8 cellular contexts compared by ENCODE assay signal in the genomic region with DNA sequence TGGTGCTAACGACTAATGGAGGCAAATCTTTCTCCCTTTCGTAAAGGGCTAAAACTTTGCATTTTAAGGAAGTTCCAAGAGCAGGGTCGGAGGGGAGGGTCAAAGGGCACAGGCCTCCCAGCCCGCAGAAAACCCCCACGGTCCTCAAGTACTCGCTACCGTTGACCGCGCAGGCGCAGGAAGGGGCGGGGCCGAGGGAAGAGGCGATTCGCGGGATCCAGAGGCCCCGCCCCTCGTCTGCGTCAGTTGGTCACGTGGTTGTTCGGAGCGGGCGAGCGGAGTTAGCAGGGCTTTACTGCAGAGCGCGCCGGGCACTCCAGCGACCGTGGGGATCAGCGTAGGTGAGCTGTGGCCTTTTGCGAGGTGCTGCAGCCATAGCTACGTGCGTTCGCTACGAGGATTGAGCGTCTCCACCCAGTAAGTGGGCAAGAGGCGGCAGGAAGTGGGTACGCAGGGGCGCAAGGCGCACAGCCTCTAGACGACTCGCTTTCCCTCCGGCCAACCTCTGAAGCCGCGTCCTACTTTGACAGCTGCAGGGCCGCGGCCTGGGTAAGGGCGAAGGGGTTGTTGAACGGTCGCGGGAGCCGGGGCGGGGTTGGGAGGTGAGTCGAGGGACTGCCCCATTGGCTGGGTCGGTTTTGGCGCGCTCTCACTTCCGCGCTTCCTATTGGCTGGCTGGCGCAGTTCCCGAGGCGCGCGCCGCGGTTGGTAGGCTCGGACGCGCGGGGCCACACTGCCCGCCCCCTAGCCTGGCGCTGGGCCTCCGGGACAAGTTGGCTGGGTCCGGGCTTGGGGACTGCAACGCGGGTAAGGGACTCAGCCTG. TPM values are rescaled to one million over a fixed set of nuclear protein-coding genes. Genes with fewer than 3 reads are reported as not detected.
DNase-seq lines count a peak whose midpoint lies in the region; ATAC-seq, FAIRE-seq and TF ChIP-seq lines count a peak whose summit lies in the region.

A gene (plus strand): TSS at position 242 of the 824 bp plus-strand sequence. CDS start 2,310 bp downstream, outside the sequence.

- peak within 1 kb of the TSS; percentile 99 for H3K9ac ChIP-seq in HepG2 (ENCODE audit: insufficient read depth, low read depth, low read length)

- H3K27ac ChIP-seq in CD4-positive, alpha-beta T cell (ENCODE audit: low read depth, low read length) = peak within 1 kb of the TSS; percentile 87
- peak within 1 kb of the TSS; percentile 99 for H3K27ac ChIP-seq in HepG2 (ENCODE audit: extremely low read length, insufficient read depth, low read length)

- H3K9me3 ChIP-seq in CD4-positive, alpha-beta T cell (ENCODE audit: control insufficient read depth, low read length) = no peaks in the 10 kb centered on the region
- no peaks in the 10 kb centered on the region for H3K9me3 ChIP-seq in HepG2 (ENCODE audit: low read length)

- no peak for TF ChIP-seq CTCF in CD4-positive, alpha-beta T cell (IDR thresholded peaks at IDR 0.05)
- peak; percentile 27 for TF ChIP-seq CTCF in HepG2 (CRISPR knock-in tag; IDR thresholded peaks at IDR 0.05)

- in situ Hi-C loops in HepG2 (cut with HindIII; ENCODE audit: extremely low pct_ligation_motif_present, low pct_unique_long_range_greater_than_20kb) = loop anchor here (5.0 kb wide), 1 partner anchor 58 kb away; a partner anchor contains a TSS

- peaks cover 15% of the 10 kb centered on the region for H3K36me3 Mint-ChIP-seq in CD4-positive, alpha-beta T cell (ENCODE audit: low read depth)

- peaks cover 0 to 8% of the 10 kb centered on the region in 2 experiments; a peak in 1 of 5 replicates for H3K36me3 ChIP-seq in HepG2 (replicated peaks in 1 of 2; ENCODE audit: control insufficient read depth in 1 of 2, insufficient read depth in 2 of 2, low read length in 2 of 2)

- peak; percentile 95 to 99 (median 96) for DNase-seq in CD4-positive, alpha-beta T cell
- DNase-seq in NCI-H82 (lab: John Stamatoyannopoulos, UW) (peak; percentile 99), dermis blood vessel endothelial cell (peak; percentile 96), HepG2 (ENCODE audit: low spot score) (peak; percentile 96)
- DNase-seq in activated CD4-positive, alpha-beta T cell treated with anti-CD3 and anti-CD28 coated beads, Interleukin-2, amount 50 U/mL, for 48 hours = peak; percentile 99 to 100
- DNase-seq in stimulated activated CD4-positive, alpha-beta T cell treated with anti-CD3 and anti-CD28 coated beads, Interleukin-2, amount 100 ng/mL, for 48 hours = peak; percentile 99

- H3K27me3 Mint-ChIP-seq in CD4-positive, alpha-beta T cell = no peaks in the 10 kb centered on the region

- H3K27ac Mint-ChIP-seq in CD4-positive, alpha-beta T cell = peak within 1 kb of the TSS; percentile 99

- peak; percentile 36 for FAIRE-seq in HepG2 (lab: Jason Lieb, UNC)

- intact Hi-C loops in CD4-positive, alpha-beta T cell (cut with DNase I, micrococcal nuclease) = loop anchor here (1.0 to 5.0 kb wide), 5 partner anchors 54 to 297 kb away; a partner anchor contains a TSS
- intact Hi-C loops in HepG2 (cut with micrococcal nuclease; ENCODE audit: unreplicated experiment) = loop anchor here (1.0 kb wide), 2 partner anchors 28 to 54 kb away; no protein-coding TSS in a partner anchor

- H3K4me2 ChIP-seq in HepG2 (ENCODE audit: low read depth, low read length) = peak within 1 kb of the TSS; percentile 90

- H3K4me3 ChIP-seq in HepG2 (replicated peaks in 1 of 3; ENCODE audit: insufficient read depth in 1 of 3, low read depth in 2 of 3, low read length in 3 of 3) = peak within 1 kb of the TSS; percentile 78 to 100 (median 99)

- WGBS in HepG2 (ENCODE audit: low lambda C conversion rate) = under 1% methylated on average over 57 of the region's 75 CpGs

- no peaks in the 10 kb centered on the region for H3K27me3 ChIP-seq in CD4-positive, alpha-beta T cell (ENCODE audit: control insufficient read depth, insufficient read depth, low read length)
- no peaks in the 10 kb centered on the region; a peak in 1 of 5 replicates for H3K27me3 ChIP-seq in HepG2 (ENCODE audit: control insufficient read depth in 1 of 2, insufficient read depth in 2 of 2, low read length in 2 of 2)

- peak within 1 kb of the TSS; percentile 99 for H3K4me3 Mint-ChIP-seq in CD4-positive, alpha-beta T cell

- H3K79me2 ChIP-seq in HepG2 (ENCODE audit: insufficient read depth, low read length) = peaks cover 47% of the 10 kb centered on the region

- H3K4me1 Mint-ChIP-seq in CD4-positive, alpha-beta T cell (ENCODE audit: low read depth) = peaks cover 32% of the 10 kb centered on the region

- peak; percentile 96 to 98 for TF ChIP-seq POLR2A in HepG2 (IDR thresholded peaks at IDR 0.05; ENCODE audit: insufficient read depth in 1 of 2, low read depth in 2 of 2, low read length in 2 of 2)

- TSS peak; percentile 67 for BruUV-seq in HepG2 (replicated peaks; lab: Mats Ljungman, UMichigan)

- ATAC-seq in CD4-positive, alpha-beta T cell (ENCODE audit: poor library complexity) = peak; percentile 83
- peak; percentile 91 for ATAC-seq in GM19452 (IDR thresholded peaks at IDR 0.05; ENCODE audit: unreplicated experiment)
- ATAC-seq in HG03575 (IDR thresholded peaks at IDR 0.05; ENCODE audit: extremely low read depth, insufficient number of reproducible peaks, low FRiP score, unreplicated experiment) = peak; percentile 62
- ATAC-seq in HepG2 = peak; percentile 95

- TF ChIP-seq RAD21 in HepG2 (CRISPR knock-in tag; IDR thresholded peaks at IDR 0.05) = peak; percentile 44

- peak within 1 kb of the TSS; percentile 66 for H2AFZ ChIP-seq in HepG2 (ENCODE audit: low read length)

- POLR2A ChIA-PET in CD4-positive, alpha-beta T cell (lab: Charles Lee) = interaction anchor here (1.0 to 4.0 kb wide), 13 partner anchors 9 to 252 kb away, joined by 3 to 22 read pairs (median 5); a partner anchor contains a TSS
- POLR2A ChIA-PET in HepG2 (lab: Yijun Ruan, JAX) = interaction anchor here (0.8 to 4.3 kb wide), 9 partner anchors 9 to 108 kb away, joined by 3 to 18 read pairs (median 4); a partner anchor contains a TSS

- CTCF ChIA-PET in CD4-positive, alpha-beta T cell (lab: Charles Lee) = interaction anchor here (1.3 kb wide), 2 partner anchors 53 to 238 kb away, joined by 4 to 5 read pairs; no protein-coding TSS in a partner anchor
- CTCF ChIA-PET in HepG2 (lab: Yijun Ruan, JAX; ENCODE audit: low intra/inter-chr PET ratio, low total read pairs) = no interaction called here

- peaks cover 67% of the 10 kb centered on the region for H3K4me1 ChIP-seq in HepG2 (ENCODE audit: insufficient read depth, low read length)

- peaks cover 23% of the 10 kb centered on the region for H4K20me1 ChIP-seq in HepG2 (ENCODE audit: insufficient read depth, low read length)

- no peaks in the 10 kb centered on the region for H3K9me3 Mint-ChIP-seq in CD4-positive, alpha-beta T cell

- TF ChIP-seq EP300 in HepG2 (IDR thresholded peaks at IDR 0.05; ENCODE audit: low read depth in 2 of 2, low read length in 2 of 2) (0 out of 4 replicates have a peak, but pooled peaks of 1 of the 2 experiments have one; percentile 14), HepG2 (CRISPR knock-in tag; IDR thresholded peaks at IDR 0.05; ENCODE audit: borderline replicate concordance) (peak; percentile 69; the same call in 1 of the 2 replicates)

TF ChIP-seq in HepG2, 621 proteins besides CTCF, POLR2A, EP300 and RAD21 (continues in another document):
- TF ChIP-seq EEA1 (CRISPR knock-in tag; IDR thresholded peaks at IDR 0.05; ENCODE audit: borderline replicate concordance) = peak; percentile 100
- TF ChIP-seq KDM1A (CRISPR knock-in tag; IDR thresholded peaks at IDR 0.05) = no peak
- TF ChIP-seq ZNF225 (CRISPR knock-in tag; IDR thresholded peaks at IDR 0.05) = peak; percentile 93; the same call in 1 of the 2 replicates
- TF ChIP-seq YY1 (IDR thresholded peaks at IDR 0.05; ENCODE audit: insufficient read depth, insufficient replicate concordance, low read depth, low read length) = peak; percentile 42
- TF ChIP-seq, protein P1, sequence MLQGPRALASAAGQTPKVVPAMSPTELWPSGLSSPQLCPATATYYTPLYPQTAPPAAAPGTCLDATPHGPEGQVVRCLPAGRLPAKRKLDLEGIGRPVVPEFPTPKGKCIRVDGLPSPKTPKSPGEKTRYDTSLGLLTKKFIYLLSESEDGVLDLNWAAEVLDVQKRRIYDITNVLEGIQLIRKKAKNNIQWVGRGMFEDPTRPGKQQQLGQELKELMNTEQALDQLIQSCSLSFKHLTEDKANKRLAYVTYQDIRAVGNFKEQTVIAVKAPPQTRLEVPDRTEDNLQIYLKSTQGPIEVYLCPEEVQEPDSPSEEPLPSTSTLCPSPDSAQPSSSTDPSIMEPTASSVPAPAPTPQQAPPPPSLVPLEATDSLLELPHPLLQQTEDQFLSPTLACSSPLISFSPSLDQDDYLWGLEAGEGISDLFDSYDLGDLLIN (CRISPR knock-in tag; IDR thresholded peaks at IDR 0.05; ENCODE audit: borderline replicate concordance) = 0 out of 2 replicates have a peak, but pooled peaks have one; percentile 37
- TF ChIP-seq ZNF761 (CRISPR knock-in tag; conservative IDR thresholded peaks at IDR 0.05) = peak; percentile 82; the same call in 1 of the 2 replicates
- TF ChIP-seq ZNF235 (CRISPR knock-in tag; IDR thresholded peaks at IDR 0.05; ENCODE audit: borderline replicate concordance) = peak; percentile 90

RNA-seq across cellular contexts. Expression of the gene that starts here (rescaled TPM):
- total RNA-seq in CD4-positive, alpha-beta T cell = 10 to 100 TPM; 10.1 to 10.5 TPM
- total RNA-seq in dermis blood vessel endothelial cell (20.8 and 35.9 TPM in 2 replicates), HepG2 (2016; rRNA removed; fragmentation: Illumina TruSeq; extraction: Trizol) (154 and 228 TPM in 2 replicates)
- 56.6 and 64.1 TPM in 2 replicates for total RNA-seq in HepG2 (2016; cell fraction: cytosol; rRNA removed; fragmentation: Illumina TruSeq; extraction: Trizol; ENCODE audit: low read depth)
- 154 and 231 TPM in 2 replicates for total RNA-seq in HepG2 (2016; cell fraction: insoluble cytoplasmic fraction; rRNA removed; fragmentation: Illumina TruSeq; extraction: Trizol)
- 68.9 and 73.8 TPM in 2 replicates for total RNA-seq in HepG2 (2016; cell fraction: membrane; rRNA removed; fragmentation: Illumina TruSeq; extraction: Trizol)
- 108 and 117 TPM in 2 replicates for total RNA-seq in HepG2 (2016; cell fraction: nucleus; rRNA removed; fragmentation: Illumina TruSeq; extraction: Trizol)
- polyA plus RNA-seq in HepG2 (2011; rRNA removed) = 41.6 and 61.8 TPM in 2 replicates
- 38.6 and 39.1 TPM in 2 replicates for polyA plus RNA-seq in HepG2 (2011; cell fraction: cytosol; rRNA removed)
- polyA plus RNA-seq in HepG2 (2011; cell fraction: nucleus; rRNA removed) = 27.0 and 29.5 TPM in 2 replicates
- 64.4 and 82.5 TPM in 2 replicates for polyA plus RNA-seq in HepG2 (2012)
- polyA plus RNA-seq in HepG2 (2016; cell fraction: cytosol; fragmentation: Illumina TruSeq; extraction: Trizol; ENCODE audit: low read depth) = 38.2 and 45.0 TPM in 2 replicates
- 256 and 266 TPM in 2 replicates for polyA plus RNA-seq in HepG2 (2016; cell fraction: insoluble cytoplasmic fraction; fragmentation: Illumina TruSeq; extraction: Trizol; ENCODE audit: low read depth)
- 43.5 and 50.5 TPM in 2 replicates for polyA plus RNA-seq in HepG2 (2016; cell fraction: membrane; fragmentation: Illumina TruSeq; extraction: Trizol; ENCODE audit: low read depth)
- polyA plus RNA-seq in HepG2 (2016; cell fraction: nucleus; fragmentation: Illumina TruSeq; extraction: Trizol; ENCODE audit: insufficient read depth, low read depth) = 137 and 150 TPM in 2 replicates
- 38.8 and 71.1 TPM in 2 replicates for polyA minus RNA-seq in HepG2 (2011; rRNA and poly(A)+ RNA removed; ENCODE audit: low replicate concordance)
- 28.4 and 37.2 TPM in 2 replicates for polyA minus RNA-seq in HepG2 (2011; cell fraction: cytosol; rRNA and poly(A)+ RNA removed)
- 67.4 and 86.9 TPM in 2 replicates for polyA minus RNA-seq in HepG2 (2011; cell fraction: nucleus; rRNA and poly(A)+ RNA removed)

Comparison
In these comparisons a context has a peak if more than half of its experiments do, and no peak if none do; other contexts are left out.
1. Peak in every context shown above with its lines: DNase-seq, ATAC-seq, H3K4me3 ChIP-seq and H3K27ac ChIP-seq.